Comparison of ENCODE assay signal across 8 cellular contexts in the genomic region with DNA sequence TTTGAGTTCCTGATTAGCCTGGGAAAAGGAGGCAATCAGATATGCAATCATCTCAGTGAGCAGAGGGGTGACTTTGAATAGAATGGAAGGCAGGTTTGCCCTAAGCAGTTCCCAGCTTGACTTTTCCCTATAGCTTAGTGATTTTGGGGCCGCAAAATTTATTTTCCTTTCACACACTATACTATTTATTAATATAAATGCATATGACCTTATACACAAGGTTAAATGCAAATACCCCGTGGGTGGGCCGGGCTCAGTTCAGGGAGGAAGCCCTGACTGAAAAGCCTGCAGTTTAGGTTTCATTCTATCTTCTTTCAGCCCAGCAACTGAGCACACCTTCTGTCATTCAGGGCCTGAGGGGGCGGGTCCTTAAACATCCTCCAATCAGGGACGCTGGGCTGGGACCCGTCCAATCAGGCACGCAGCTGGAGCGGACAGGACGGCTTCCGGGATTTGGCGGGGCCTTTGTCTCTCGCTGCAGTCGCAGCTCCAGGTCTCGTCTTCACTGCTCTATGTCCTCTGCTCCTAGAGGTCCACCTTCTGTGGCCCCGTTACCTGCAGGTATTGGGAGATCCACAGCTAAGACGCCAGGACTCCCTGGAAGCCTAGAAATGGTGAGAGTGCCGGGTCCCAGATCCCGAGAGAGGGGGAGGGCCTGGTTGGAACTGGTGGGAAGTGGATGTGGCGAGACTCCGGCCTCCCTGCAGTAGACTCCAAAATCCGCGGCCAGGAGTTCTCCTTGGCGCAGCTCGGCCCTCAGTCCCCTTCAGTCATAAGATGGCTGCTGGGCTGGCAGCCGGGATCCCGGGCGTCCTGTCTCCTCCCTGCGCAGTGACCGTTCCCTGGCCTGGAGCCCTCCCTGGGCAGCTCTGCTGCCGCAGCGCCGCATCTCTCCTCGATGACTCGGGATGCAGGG. TPM values are rescaled to one million over a fixed set of nuclear protein-coding genes. Genes with fewer than 3 reads are reported as not detected.
DNase-seq lines count a peak whose midpoint lies in the region; FAIRE-seq and TF ChIP-seq lines count a peak whose summit lies in the region.

A gene (plus strand): TSS at position 468 of the 916 bp plus-strand sequence. CDS start 45 bp downstream, at position 513.

- TF ChIP-seq RAD21 in H1 (IDR thresholded peaks at IDR 0.05 in 1 of 2, conservative IDR thresholded peaks at IDR 0.05 in 1 of 2; ENCODE audit: low read depth in 2 of 2, low read length in 2 of 2): no peak

- H2BK15ac ChIP-seq in H1 (ENCODE audit: low read length) (no peak within 1 kb of the TSS), mesendoderm (replicated peaks; ENCODE audit: low read depth) (no peak within 1 kb of the TSS)

- peak within 1 kb of the TSS; percentile 84; the same call in 1 of the 2 replicates for H2BK12ac ChIP-seq in H1 (ENCODE audit: low read depth, low read length)

- H3K14ac ChIP-seq in H1 (ENCODE audit: insufficient read length): no peak within 1 kb of the TSS

- H3K27ac ChIP-seq in H1 (ENCODE audit: low read depth, low read length): peak within 1 kb of the TSS; percentile 90
- H3K27ac ChIP-seq in mesendoderm (ENCODE audit: low read depth, low read length): peak within 1 kb of the TSS; percentile 97

- DNase-seq in CMK (ENCODE audit: low read depth) (peak; percentile 72), GM20000 (ENCODE audit: low spot score) (peak; percentile 87), HS-5 (ENCODE audit: low read depth) (peak; percentile 54), NK-92 (lab: John Stamatoyannopoulos, UW; ENCODE audit: unreplicated experiment) (peak; percentile 67), H1 (ENCODE audit: low read depth in 1 of 2, low spot score in 2 of 2) (peak; percentile 79 to 89), mesendoderm (peak; percentile 98)
- DNase-seq in activated CD8-positive, alpha-beta memory T cell treated with anti-CD3 and anti-CD28 coated beads for 24 hours: peak; percentile 92
- DNase-seq in stimulated activated CD8-positive, alpha-beta memory T cell treated with anti-CD3 and anti-CD28 coated beads, Interleukin-12 subunit alpha, Interleukin-12 subunit beta, amount 100 ng/mL, for 4 hours (ENCODE audit: low read depth): peak; percentile 76

- H3K23ac ChIP-seq in H1 (ENCODE audit: insufficient read length): no peak within 1 kb of the TSS
- H3K23ac ChIP-seq in mesendoderm (ENCODE audit: low read length): peak within 1 kb of the TSS; percentile 89

- H4K5ac ChIP-seq in H1 (ENCODE audit: insufficient read length, low read depth, low read length): peak within 1 kb of the TSS; percentile 39
- no peak within 1 kb of the TSS for H4K5ac ChIP-seq in mesendoderm (ENCODE audit: low read length)

- no peak within 1 kb of the TSS for H2BK20ac ChIP-seq in H1 (ENCODE audit: low read length)

- H3K9ac ChIP-seq in H1 (replicated peaks in 1 of 4; ENCODE audit: extremely low read depth in 1 of 4, low read depth in 3 of 4, low read length in 3 of 4) (peak within 1 kb of the TSS; percentile 91 to 99 (median 92)), mesendoderm (ENCODE audit: low read length) (peak within 1 kb of the TSS; percentile 97)

- H4K91ac ChIP-seq in H1 (replicated peaks; ENCODE audit: insufficient read length, low read length): peak within 1 kb of the TSS; percentile 65

- H3K23me2 ChIP-seq in H1 (ENCODE audit: low read depth, low read length): no peaks in the 10 kb centered on the region

- CTCF ChIA-PET in H1 (lab: Charles Lee; ENCODE audit: partially characterized antibody): interaction anchor here (0.6 to 1.6 kb wide), 4 partner anchors 10 to 207 kb away, joined by 3 to 6 read pairs (median 3); no protein-coding TSS in a partner anchor

- H3K56ac ChIP-seq in H1 (replicated peaks; ENCODE audit: insufficient read length, low read depth, low read length) (peak within 1 kb of the TSS; percentile 30), mesendoderm (ENCODE audit: low read length) (peak within 1 kb of the TSS; percentile 98)

- peak within 1 kb of the TSS; percentile 98; the same call in 1 of the 2 replicates for H4K8ac ChIP-seq in H1 (ENCODE audit: extremely low read depth, insufficient read depth, low read length)
- peak within 1 kb of the TSS; percentile 98 for H4K8ac ChIP-seq in mesendoderm (ENCODE audit: low read depth, low read length)

- no peaks in the 10 kb centered on the region for H3K79me1 ChIP-seq in H1 (ENCODE audit: low read depth, low read length)
- H3K79me1 ChIP-seq in mesendoderm (ENCODE audit: low read length): peaks cover 3% of the 10 kb centered on the region

- H2BK120ac ChIP-seq in H1 (replicated peaks; ENCODE audit: low read depth, low read length) (no peak within 1 kb of the TSS), mesendoderm (ENCODE audit: low read depth, low read length) (peak within 1 kb of the TSS; percentile 24)

- H3K4ac ChIP-seq in H1 (replicated peaks; ENCODE audit: insufficient read length, low read depth, low read length) (no peak within 1 kb of the TSS), mesendoderm (ENCODE audit: low read depth, low read length) (peak within 1 kb of the TSS; percentile 89)

- H3K4me3 ChIP-seq in H1 (ENCODE audit: extremely low read depth in 1 of 4, insufficient read depth in 2 of 4, low read depth in 3 of 4, low read length in 4 of 4) (peak within 1 kb of the TSS; percentile 84 to 96 (median 90)), mesendoderm (ENCODE audit: low read length) (peak within 1 kb of the TSS; percentile 81)

- TF ChIP-seq POLR2A in H1 (IDR thresholded peaks at IDR 0.05; ENCODE audit: control extremely low read depth in 1 of 2, low read depth in 2 of 2, low read length in 2 of 2): peak; percentile 77 to 97

- H3K27me3 ChIP-seq in H1 (replicated peaks in 1 of 4; ENCODE audit: control insufficient read depth in 3 of 4, extremely low read depth in 1 of 4, insufficient read depth in 3 of 4, low read length in 3 of 4): no peaks in the 10 kb centered on the region
- H3K27me3 ChIP-seq in mesendoderm (ENCODE audit: insufficient read depth, low read length, poor library complexity): no peaks in the 10 kb centered on the region

- H4K20me1 ChIP-seq in H1 (replicated peaks in 1 of 2; ENCODE audit: control insufficient read depth in 1 of 2, insufficient read depth in 2 of 2, low read length in 2 of 2): peaks cover 0 to 2% of the 10 kb centered on the region in 2 experiments

- H3K18ac ChIP-seq in H1 (ENCODE audit: extremely low read depth, low read length) (peak within 1 kb of the TSS; percentile 90), mesendoderm (ENCODE audit: low read length) (peak within 1 kb of the TSS; percentile 99)

- H2BK5ac ChIP-seq in H1 (ENCODE audit: low read depth, low read length) (peak within 1 kb of the TSS; percentile 93), mesendoderm (ENCODE audit: low read length) (peak within 1 kb of the TSS; percentile 54)

- H3K79me2 ChIP-seq in H1 (ENCODE audit: control insufficient read depth in 1 of 2, insufficient read depth in 2 of 2, low read length in 2 of 2) (peaks cover 14 to 48% of the 10 kb centered on the region in 2 experiments), mesendoderm (ENCODE audit: control insufficient read depth, insufficient read depth, low read length) (peaks cover 36% of the 10 kb centered on the region)

- no peak for TF ChIP-seq EP300 in H1 (IDR thresholded peaks at IDR 0.05; ENCODE audit: borderline replicate concordance in 1 of 2, low read depth in 2 of 2, low read length in 2 of 2)

- H3K4me1 ChIP-seq in H1 (replicated peaks in 1 of 4; ENCODE audit: control insufficient read depth in 3 of 4, insufficient read depth in 4 of 4, low read length in 3 of 4): peaks cover 0 to 7% (median 3%) of the 10 kb centered on the region in 4 experiments; a peak in 4 of 7 replicates
- H3K4me1 ChIP-seq in mesendoderm (ENCODE audit: control insufficient read depth, low read depth, low read length): peaks cover 10% of the 10 kb centered on the region

- peak within 1 kb of the TSS; percentile 57 to 67 for H3K4me2 ChIP-seq in H1 (ENCODE audit: insufficient read depth in 1 of 2, low read depth in 2 of 2, low read length in 2 of 2)
- peak within 1 kb of the TSS; percentile 72 for H3K4me2 ChIP-seq in mesendoderm (ENCODE audit: low read length)

- TF ChIP-seq CTCF in GM20000 (IDR thresholded peaks at IDR 0.05; ENCODE audit: extremely low read depth, missing control alignments) (no peak), H1 (IDR thresholded peaks at IDR 0.05; ENCODE audit: control extremely low read depth in 1 of 3, insufficient read depth in 1 of 3, low read depth in 1 of 3, low read length in 3 of 3) (no peak)

- no peaks in the 10 kb centered on the region for H3K36me3 ChIP-seq in H1 (ENCODE audit: control insufficient read depth in 2 of 4, insufficient read depth in 4 of 4, low read length in 3 of 4)
- no peaks in the 10 kb centered on the region for H3K36me3 ChIP-seq in mesendoderm (ENCODE audit: control insufficient read depth, insufficient read depth, low read length)

- POLR2A ChIA-PET in H1 (lab: Charles Lee; ENCODE audit: partially characterized antibody): interaction anchor here (0.7 to 2.9 kb wide), 12 partner anchors 9 to 109 kb away, joined by 3 to 24 read pairs (median 5); a partner anchor contains a TSS

- H3K9me3 ChIP-seq in H1 (ENCODE audit: insufficient read depth in 2 of 2, low read depth in 1 of 2, low read length in 1 of 2): no peaks in the 10 kb centered on the region

- peak; percentile 55 for FAIRE-seq in H1 (lab: Jason Lieb, UNC)

- 1% methylated on average over 33 of the region's 34 CpGs; no CpG with 5 or more reads in 1 of the 2 experiments for WGBS in H1 (ENCODE audit: extremely low coverage in 1 of 2, insufficient coverage in 1 of 2, insufficient read length in 1 of 2, insufficient replicate concordance in 2 of 2, low coverage in 1 of 2, low lambda C conversion rate in 2 of 2, missing lambda C conversion rate in 1 of 2), 2 experiments
- WGBS in mesendoderm (ENCODE audit: extremely low coverage, insufficient coverage, low lambda C conversion rate): no CpG with 5 or more reads among the region's 34 CpGs

- H2AFZ ChIP-seq in H1 (ENCODE audit: low read length): peak within 1 kb of the TSS; percentile 85; the same call in 1 of the 2 replicates

- H2AK5ac ChIP-seq in H1 (ENCODE audit: low read depth, low read length) (0 out of 2 replicates have a peak within 1 kb of the TSS, but pooled peaks have one; percentile 39), mesendoderm (ENCODE audit: low read length) (no peak within 1 kb of the TSS)

TF ChIP-seq in H1, 55 proteins besides CTCF, POLR2A, EP300 and RAD21 (continues in another document):
- peak in 1 of 2 experiments; percentile 33; a peak in 1 of 4 replicates for TF ChIP-seq SIN3A (conservative IDR thresholded peaks at IDR 0.05 in 1 of 2, IDR thresholded peaks at IDR 0.05 in 1 of 2; ENCODE audit: low read depth in 1 of 2, low read length in 2 of 2)

RNA-seq across cellular contexts. Expression of the gene that starts here (rescaled TPM):
- total RNA-seq in H1 (2021; fragmentation: NEBNext Ultra II Directional; extraction: Animal tissue kit (Norgen Biotek cat#: 25700)): 21.2 and 23.2 TPM in 2 replicates
- 4.5 and 6.2 TPM in 2 replicates for polyA plus RNA-seq in H1 (2011; rRNA removed)
- polyA plus RNA-seq in H1 (2011; cell fraction: cytosol; rRNA removed): 7.9 TPM
- polyA plus RNA-seq in H1 (2011; cell fraction: nucleus; rRNA removed): 8.4 TPM
- polyA plus RNA-seq in H1 (2012, experiment 1 of 2): 5.7 to 10.4 TPM (median 7.1 TPM) in 4 replicates
- 1.4 TPM for polyA plus RNA-seq in H1 (2012, experiment 2 of 2)
- 17.0 TPM for polyA plus RNA-seq in H1 (2013, experiment 1 of 2)
- 15.8 TPM for polyA plus RNA-seq in H1 (2013, experiment 2 of 2)
- polyA minus RNA-seq in H1 (2011; rRNA and poly(A)+ RNA removed): 14.1 and 19.5 TPM in 2 replicates
- polyA minus RNA-seq in H1 (2011; cell fraction: cytosol; rRNA and poly(A)+ RNA removed): 13.4 TPM
- 42.4 TPM for polyA minus RNA-seq in H1 (2011; cell fraction: nucleus; rRNA and poly(A)+ RNA removed)
- polyA plus RNA-seq in mesendoderm (2013, experiment 1 of 2): 11.6 TPM
- polyA plus RNA-seq in mesendoderm (2013, experiment 2 of 2): 11.6 TPM

Comparison
In these comparisons a context has a peak if more than half of its experiments do, and no peak if none do; other contexts are left out.
1. Peak in every context shown above with its lines: DNase-seq, H3K4me3 ChIP-seq and H3K27ac ChIP-seq.